In genomic region chr5:180334751-180335613, GRCh38 we compare ENCODE assay signal across 21 cellular contexts. TPM values are rescaled to one million over a fixed set of nuclear protein-coding genes. Genes with fewer than 3 reads are reported as not detected.
"Had no signal": no experiment of that assay in that cellular context is flagged by ENCODE, and none has a peak within 500 bp of the region (broad histone marks: within the 10 kb centered on the region; RNA-seq: fewer than 3 reads in every experiment).

No MANE protein-coding gene starts in this region.

- FAIRE-seq: endothelial cell of umbilical vein, keratinocyte, TTC549 had no signal

- H3K4me3 ChIP-seq: esophagus squamous epithelium, prostate gland, tibial artery, uterus had no signal

- H3K36me3 Mint-ChIP-seq: activated naive CD8-positive, alpha-beta T cell treated with anti-CD3 and anti-CD28 coated beads for 36 hours; stimulated activated memory B cell treated with anti-CD40 and anti-IgM and Interleukin-4, amounts not matched to agents 10 μg/mL and 1 μg/mL and 100 μg/mL, for 72 hours had no signal

- H3K36me3 ChIP-seq: prostate gland, uterus had no signal

- H3K27me3 ChIP-seq: brain microvascular endothelial cell, tibial artery, uterus had no signal

- H3K27ac ChIP-seq: prostate gland, tibial artery, uterus had no signal

- H3K4me1 ChIP-seq: prostate gland had no signal

- DNase-seq: activated CD4-positive, alpha-beta T cell treated with anti-CD3 and anti-CD28 coated beads, Interleukin-2, amount 50 U/mL, for 1 hour; activated CD4-positive, CD25-positive, alpha-beta regulatory T cell; activated CD8-positive, alpha-beta memory T cell treated with anti-CD3 and anti-CD28 coated beads for 24 hours; activated naive CD8-positive, alpha-beta T cell treated with anti-CD3 and anti-CD28 coated beads for 36 hours; brain microvascular endothelial cell; effector CD8-positive, alpha-beta T cell; esophagus squamous epithelium; hippocampal formation; left ventricle myocardium superior; mesendoderm; occipital lobe; tibial artery; uterus had no signal

- H3K9me3 ChIP-seq: esophagus squamous epithelium, prostate gland, tibial artery, uterus had no signal

- H3K4me1 Mint-ChIP-seq: activated naive CD8-positive, alpha-beta T cell treated with anti-CD3 and anti-CD28 coated beads for 36 hours had no signal

- H3K4me3 Mint-ChIP-seq: activated naive CD8-positive, alpha-beta T cell treated with anti-CD3 and anti-CD28 coated beads for 36 hours; nephron; stimulated activated memory B cell treated with anti-CD40 and anti-IgM and Interleukin-4, amounts not matched to agents 10 μg/mL and 1 μg/mL and 100 μg/mL, for 72 hours had no signal

- H3K27ac Mint-ChIP-seq: activated naive CD8-positive, alpha-beta T cell treated with anti-CD3 and anti-CD28 coated beads for 36 hours; nephron; stimulated activated memory B cell treated with anti-CD40 and anti-IgM and Interleukin-4, amounts not matched to agents 10 μg/mL and 1 μg/mL and 100 μg/mL, for 72 hours had no signal

- H3K9me3 Mint-ChIP-seq: activated naive CD8-positive, alpha-beta T cell treated with anti-CD3 and anti-CD28 coated beads for 36 hours; nephron; stimulated activated memory B cell treated with anti-CD40 and anti-IgM and Interleukin-4, amounts not matched to agents 10 μg/mL and 1 μg/mL and 100 μg/mL, for 72 hours had no signal

- ATAC-seq: left ventricle myocardium superior; right cardiac atrium; stimulated activated memory B cell treated with anti-CD40 and anti-IgM and Interleukin-4, amounts not matched to agents 10 μg/mL and 1 μg/mL and 100 μg/mL, for 72 hours had no signal

RNA-seq across cellular contexts. Expression of gene GFPT2, which starts 18.2 kb away (rescaled TPM):
- total RNA-seq: T-helper 2 cell treated with Interferon-gamma antibody and Interleukin-4, amounts not matched to agents 100 ng/mL and 5 ng/mL, for 36 hours had no signal
- polyA plus RNA-seq: keratinocyte had no signal
